ENCODE assay signal across 14 cellular contexts in genomic region chr3:56825579-56826438, GRCh38. TPM values are rescaled to one million over a fixed set of nuclear protein-coding genes. Genes with fewer than 3 reads are reported as not detected.
DNase-seq lines count a peak whose midpoint lies in the region; ATAC-seq, FAIRE-seq and TF ChIP-seq lines count a peak whose summit lies in the region.
"Had no signal": no experiment of that assay in that cellular context is flagged by ENCODE, and none has a peak within 500 bp of the region (broad histone marks: within the 10 kb centered on the region; RNA-seq: fewer than 3 reads in every experiment).

No MANE protein-coding gene starts in this region.

- DNase-seq in CD4-positive, alpha-beta T cell = no peak
- DNase-seq in RPMI8226 (peak; percentile 55), hepatocyte (ENCODE audit: low spot score) (peak; percentile 56), NCI-H2107 treated with DMSO at 0.1 percent for 48 hours (lab: John Stamatoyannopoulos, UW; ENCODE audit: unreplicated experiment) (no peak), AG08395 (ENCODE audit: low spot score) (no peak)
- DNase-seq: DMS53; effector memory CD4-positive, alpha-beta T cell; MM.1S; thyroid gland had no signal

- no peaks in the 10 kb centered on the region for H3K36me3 Mint-ChIP-seq in CD4-positive, alpha-beta T cell (ENCODE audit: low read depth)

- H3K9me2 ChIP-seq in hepatocyte (replicated peaks; ENCODE audit: insufficient read depth) = no peaks in the 10 kb centered on the region

- H3K9me3 Mint-ChIP-seq in CD4-positive, alpha-beta T cell = no peaks in the 10 kb centered on the region
- H3K9me3 Mint-ChIP-seq: activated T-helper 2 cell treated with anti-CD3 and anti-CD28 coated beads, Interferon-gamma antibody, Interleukin-2, Interleukin-4, amounts not matched to agents 10 μg/mL and 5 μg/mL and 100 μg/mL, durations not matched to agents 14 hours and 24 hours and 36 hours had no signal

- intact Hi-C loops in CD4-positive, alpha-beta T cell (cut with DNase I, micrococcal nuclease) = no loop called here

- peaks cover 2% of the 10 kb centered on the region for H3K79me2 ChIP-seq in hepatocyte

- H3K4me1 Mint-ChIP-seq in CD4-positive, alpha-beta T cell (ENCODE audit: low read depth) = peaks cover 63% of the 10 kb centered on the region

- WGBS in hepatocyte (ENCODE audit: low lambda C conversion rate, missing lambda C conversion rate) = 16% methylated on average over 4 of the region's 4 CpGs

- H4K20me1 ChIP-seq in hepatocyte (ENCODE audit: insufficient read depth, poor library complexity, severe bottlenecking) = no peaks in the 10 kb centered on the region

- CTCF ChIA-PET in CD4-positive, alpha-beta T cell (lab: Charles Lee) = interaction anchor here (0.7 to 1.1 kb wide), 2 partner anchors 9 to 24 kb away, joined by 3 read pairs; partner anchors contain the start of gene ARHGEF3

- no peak overlapping the region for H2AFZ ChIP-seq in hepatocyte

- no peak for ATAC-seq in CD4-positive, alpha-beta T cell (ENCODE audit: poor library complexity)
- no peak for ATAC-seq in GM21825 (IDR thresholded peaks at IDR 0.05; ENCODE audit: unreplicated experiment)
- ATAC-seq: left lobe of liver had no signal

- peaks cover 40% of the 10 kb centered on the region for H3K4me1 ChIP-seq in hepatocyte (ENCODE audit: insufficient read depth)
- H3K4me1 ChIP-seq: prostate gland had no signal

- no peaks in the 10 kb centered on the region for H3K36me3 ChIP-seq in hepatocyte (replicated peaks; ENCODE audit: insufficient read depth, low read depth)
- H3K36me3 ChIP-seq: prostate gland, thyroid gland had no signal

- TF ChIP-seq CTCF in CD4-positive, alpha-beta T cell (IDR thresholded peaks at IDR 0.05) = no peak
- TF ChIP-seq CTCF in hepatocyte (IDR thresholded peaks at IDR 0.05; ENCODE audit: poor library complexity) = no peak

- no peaks in the 10 kb centered on the region for H3K27me3 Mint-ChIP-seq in CD4-positive, alpha-beta T cell

- H3K4me3 ChIP-seq in hepatocyte = no peak overlapping the region
- H3K4me3 ChIP-seq: prostate gland, thyroid gland had no signal

- H3K4me2 ChIP-seq in hepatocyte = no peak overlapping the region

- H3K4me3 Mint-ChIP-seq in CD4-positive, alpha-beta T cell = no peak overlapping the region

- peak; percentile 6 for FAIRE-seq in G401.6 (lab: Jason Lieb, UNC)

- no peaks in the 10 kb centered on the region for H3K9me3 ChIP-seq in CD4-positive, alpha-beta T cell (ENCODE audit: control insufficient read depth, low read length)
- no peaks in the 10 kb centered on the region for H3K9me3 ChIP-seq in hepatocyte (ENCODE audit: low read depth)
- H3K9me3 ChIP-seq: prostate gland, thyroid gland had no signal

- peak overlapping the region; percentile 29 for H3K27ac Mint-ChIP-seq in CD4-positive, alpha-beta T cell
- H3K27ac Mint-ChIP-seq: activated T-helper 2 cell treated with anti-CD3 and anti-CD28 coated beads, Interferon-gamma antibody, Interleukin-2, Interleukin-4, amounts not matched to agents 10 μg/mL and 5 μg/mL and 100 μg/mL, durations not matched to agents 14 hours and 24 hours and 36 hours had no signal

- H3K27ac ChIP-seq in CD4-positive, alpha-beta T cell (ENCODE audit: low read depth, low read length) = no peak overlapping the region
- peak overlapping the region; percentile 81 for H3K27ac ChIP-seq in hepatocyte
- H3K27ac ChIP-seq: prostate gland, thyroid gland had no signal

- H3K27me3 ChIP-seq in CD4-positive, alpha-beta T cell (ENCODE audit: control insufficient read depth, insufficient read depth, low read length) = no peaks in the 10 kb centered on the region
- no peaks in the 10 kb centered on the region for H3K27me3 ChIP-seq in hepatocyte
- H3K27me3 ChIP-seq: thyroid gland had no signal

- POLR2A ChIA-PET in CD4-positive, alpha-beta T cell (lab: Charles Lee) = interaction anchor here (0.6 to 0.8 kb wide), 3 partner anchors 9 to 144 kb away, joined by 3 to 4 read pairs (median 3); no protein-coding TSS in a partner anchor

RNA-seq across cellular contexts. Expression of gene ARHGEF3, which starts 24.1 kb away (rescaled TPM):
- total RNA-seq in CD4-positive, alpha-beta T cell = 10 to 100 TPM; 46.4 to 46.6 TPM
- total RNA-seq in hepatocyte = 39.6 and 41.7 TPM in 2 replicates
- 52.4 and 63.8 TPM in 2 replicates for polyA plus RNA-seq in hepatocyte

Comparison
In these comparisons a context has a peak if more than half of its experiments do, and no peak if none do; other contexts are left out.
1. DNase-seq: peak in RPMI8226 (single experiment) and hepatocyte (single experiment); none in CD4-positive, alpha-beta T cell (0 of 10), NCI-H2107 treated with DMSO at 0.1 percent for 48 hours (single experiment) and AG08395 (single experiment).